1 cellular context compared by ENCODE assay signal in genomic region chr7:44796504-44797328, GRCh38.
TF ChIP-seq lines count a peak whose summit lies in the region.

Gene PPIA, plus strand, starts transcription at chr7:44796681. Its CDS starts 44 bp downstream, at chr7:44796725.

TF ChIP-seq in K562, 482 proteins besides CTCF, POLR2A, EP300 and RAD21 (continued from another document and continues in another):
- TF ChIP-seq, protein P1, sequence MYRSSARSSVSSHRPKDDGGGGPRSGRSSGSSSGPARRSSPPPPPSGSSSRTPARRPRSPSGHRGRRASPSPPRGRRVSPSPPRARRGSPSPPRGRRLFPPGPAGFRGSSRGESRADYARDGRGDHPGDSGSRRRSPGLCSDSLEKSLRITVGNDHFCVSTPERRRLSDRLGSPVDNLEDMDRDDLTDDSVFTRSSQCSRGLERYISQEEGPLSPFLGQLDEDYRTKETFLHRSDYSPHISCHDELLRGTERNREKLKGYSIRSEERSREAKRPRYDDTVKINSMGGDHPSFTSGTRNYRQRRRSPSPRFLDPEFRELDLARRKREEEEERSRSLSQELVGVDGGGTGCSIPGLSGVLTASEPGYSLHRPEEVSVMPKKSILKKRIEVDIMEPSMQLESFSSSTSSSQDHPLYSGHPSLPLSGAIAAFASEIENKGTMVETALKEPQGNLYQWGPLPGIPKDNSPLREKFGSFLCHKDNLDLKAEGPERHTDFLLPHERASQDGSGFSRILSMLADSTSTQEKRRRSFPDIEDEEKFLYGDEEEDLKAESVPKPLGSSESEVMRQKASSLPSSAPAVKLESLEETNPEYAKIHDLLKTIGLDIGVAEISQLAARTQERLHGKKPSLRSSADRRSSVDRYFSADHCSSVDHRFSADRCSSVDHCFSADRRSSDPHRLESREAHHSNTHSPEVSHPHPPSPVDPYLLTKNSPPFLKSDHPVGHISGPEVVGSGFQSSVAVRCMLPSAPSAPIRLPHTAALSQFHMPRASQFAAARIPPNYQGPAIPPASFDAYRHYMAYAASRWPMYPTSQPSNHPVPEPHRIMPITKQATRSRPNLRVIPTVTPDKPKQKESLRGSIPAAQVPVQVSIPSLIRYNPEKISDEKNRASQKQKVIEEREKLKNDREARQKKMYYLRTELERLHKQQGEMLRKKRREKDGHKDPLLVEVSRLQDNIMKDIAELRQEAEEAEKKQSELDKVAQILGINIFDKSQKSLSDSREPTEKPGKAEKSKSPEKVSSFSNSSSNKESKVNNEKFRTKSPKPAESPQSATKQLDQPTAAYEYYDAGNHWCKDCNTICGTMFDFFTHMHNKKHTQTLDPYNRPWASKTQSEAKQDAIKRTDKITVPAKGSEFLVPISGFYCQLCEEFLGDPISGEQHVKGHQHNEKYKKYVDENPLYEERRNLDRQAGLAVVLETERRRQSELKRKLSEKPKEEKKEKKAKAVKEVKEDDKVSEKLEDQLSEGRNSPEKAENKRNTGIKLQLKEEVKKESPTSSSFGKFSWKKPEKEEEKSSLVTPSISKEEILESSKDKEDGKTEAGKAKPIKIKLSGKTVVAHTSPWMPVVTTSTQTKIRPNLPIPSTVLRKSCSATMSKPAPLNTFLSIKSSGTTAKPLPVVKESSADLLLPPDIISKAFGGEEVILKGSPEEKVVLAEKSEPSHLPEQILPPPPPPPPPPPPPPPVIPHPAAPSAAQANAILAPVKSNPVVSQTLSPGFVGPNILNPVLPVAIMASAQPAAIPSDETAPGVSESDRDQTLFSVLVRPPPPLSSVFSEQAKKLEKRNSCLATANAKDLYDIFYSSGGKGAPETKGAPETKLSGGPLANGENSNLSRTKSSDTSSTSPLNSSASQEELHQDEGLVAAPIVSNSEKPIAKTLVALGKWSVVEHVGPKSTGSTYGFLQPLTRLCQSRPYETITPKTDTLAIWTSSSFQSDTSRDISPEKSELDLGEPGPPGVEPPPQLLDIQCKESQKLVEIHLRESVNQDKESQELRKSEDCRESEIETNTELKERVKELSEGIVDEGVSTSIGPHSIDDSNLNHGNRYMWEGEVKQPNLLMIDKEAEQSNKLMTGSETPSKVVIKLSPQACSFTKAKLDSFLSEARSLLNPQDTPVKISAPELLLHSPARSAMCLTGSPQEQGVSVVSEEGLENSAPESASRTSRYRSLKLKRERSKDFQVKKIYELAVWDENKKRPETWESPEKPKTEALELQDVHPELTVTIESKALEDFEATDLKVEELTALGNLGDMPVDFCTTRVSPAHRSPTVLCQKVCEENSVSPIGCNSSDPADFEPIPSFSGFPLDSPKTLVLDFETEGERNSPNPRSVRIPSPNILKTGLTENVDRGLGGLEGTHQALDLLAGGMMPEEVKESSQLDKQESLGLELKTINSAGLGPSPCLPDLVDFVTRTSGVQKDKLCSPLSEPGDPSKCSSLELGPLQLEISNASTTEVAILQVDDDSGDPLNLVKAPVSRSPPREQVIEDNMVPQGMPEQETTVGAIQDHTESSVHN (IDR thresholded peaks at IDR 0.05; ENCODE audit: borderline replicate concordance in 1 of 2, low read depth in 1 of 2), result no peak
- no peak; the same call in 1 of the 2 replicates for TF ChIP-seq ZNF134 (CRISPR knock-in tag; conservative IDR thresholded peaks at IDR 0.05)
- TF ChIP-seq KLF1 (tag; IDR thresholded peaks at IDR 0.05), result peak; percentile 97
- TF ChIP-seq ETS1 (conservative IDR thresholded peaks at IDR 0.05; ENCODE audit: control insufficient read depth, low read depth, low read length), result 0 out of 2 replicates have a peak, but pooled peaks have one; percentile 76
- peak; percentile 71; the same call in 1 of the 2 replicates for TF ChIP-seq ZBTB9 (CRISPR knock-in tag; IDR thresholded peaks at IDR 0.05)
- peak; percentile 88 for TF ChIP-seq ASH1L (IDR thresholded peaks at IDR 0.05; ENCODE audit: borderline replicate concordance, low read depth, partially characterized antibody)
- TF ChIP-seq MITF (IDR thresholded peaks at IDR 0.05), result no peak; the same call in 1 of the 2 replicates
- TF ChIP-seq GATAD2B (IDR thresholded peaks at IDR 0.05; ENCODE audit: borderline replicate concordance), result peak; percentile 42; the same call in 1 of the 2 replicates
- TF ChIP-seq, protein P2, sequence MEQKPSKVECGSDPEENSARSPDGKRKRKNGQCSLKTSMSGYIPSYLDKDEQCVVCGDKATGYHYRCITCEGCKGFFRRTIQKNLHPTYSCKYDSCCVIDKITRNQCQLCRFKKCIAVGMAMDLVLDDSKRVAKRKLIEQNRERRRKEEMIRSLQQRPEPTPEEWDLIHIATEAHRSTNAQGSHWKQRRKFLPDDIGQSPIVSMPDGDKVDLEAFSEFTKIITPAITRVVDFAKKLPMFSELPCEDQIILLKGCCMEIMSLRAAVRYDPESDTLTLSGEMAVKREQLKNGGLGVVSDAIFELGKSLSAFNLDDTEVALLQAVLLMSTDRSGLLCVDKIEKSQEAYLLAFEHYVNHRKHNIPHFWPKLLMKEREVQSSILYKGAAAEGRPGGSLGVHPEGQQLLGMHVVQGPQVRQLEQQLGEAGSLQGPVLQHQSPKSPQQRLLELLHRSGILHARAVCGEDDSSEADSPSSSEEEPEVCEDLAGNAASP (IDR thresholded peaks at IDR 0.05), result no peak
- no peak for TF ChIP-seq TOE1 (IDR thresholded peaks at IDR 0.05; ENCODE audit: borderline replicate concordance)
- peak; percentile 91; the same call in 1 of the 2 replicates for TF ChIP-seq TOE1 (CRISPR knock-in tag; IDR thresholded peaks at IDR 0.05; ENCODE audit: borderline replicate concordance, low read depth)
- TF ChIP-seq ZNF282 (CRISPR knock-in tag; IDR thresholded peaks at IDR 0.05), result no peak; the same call in 1 of the 2 replicates
- TF ChIP-seq, protein P3, sequence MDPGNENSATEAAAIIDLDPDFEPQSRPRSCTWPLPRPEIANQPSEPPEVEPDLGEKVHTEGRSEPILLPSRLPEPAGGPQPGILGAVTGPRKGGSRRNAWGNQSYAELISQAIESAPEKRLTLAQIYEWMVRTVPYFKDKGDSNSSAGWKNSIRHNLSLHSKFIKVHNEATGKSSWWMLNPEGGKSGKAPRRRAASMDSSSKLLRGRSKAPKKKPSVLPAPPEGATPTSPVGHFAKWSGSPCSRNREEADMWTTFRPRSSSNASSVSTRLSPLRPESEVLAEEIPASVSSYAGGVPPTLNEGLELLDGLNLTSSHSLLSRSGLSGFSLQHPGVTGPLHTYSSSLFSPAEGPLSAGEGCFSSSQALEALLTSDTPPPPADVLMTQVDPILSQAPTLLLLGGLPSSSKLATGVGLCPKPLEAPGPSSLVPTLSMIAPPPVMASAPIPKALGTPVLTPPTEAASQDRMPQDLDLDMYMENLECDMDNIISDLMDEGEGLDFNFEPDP (CRISPR knock-in tag; IDR thresholded peaks at IDR 0.05), result peak; percentile 56; the same call in 1 of the 2 replicates
- TF ChIP-seq, protein P4, sequence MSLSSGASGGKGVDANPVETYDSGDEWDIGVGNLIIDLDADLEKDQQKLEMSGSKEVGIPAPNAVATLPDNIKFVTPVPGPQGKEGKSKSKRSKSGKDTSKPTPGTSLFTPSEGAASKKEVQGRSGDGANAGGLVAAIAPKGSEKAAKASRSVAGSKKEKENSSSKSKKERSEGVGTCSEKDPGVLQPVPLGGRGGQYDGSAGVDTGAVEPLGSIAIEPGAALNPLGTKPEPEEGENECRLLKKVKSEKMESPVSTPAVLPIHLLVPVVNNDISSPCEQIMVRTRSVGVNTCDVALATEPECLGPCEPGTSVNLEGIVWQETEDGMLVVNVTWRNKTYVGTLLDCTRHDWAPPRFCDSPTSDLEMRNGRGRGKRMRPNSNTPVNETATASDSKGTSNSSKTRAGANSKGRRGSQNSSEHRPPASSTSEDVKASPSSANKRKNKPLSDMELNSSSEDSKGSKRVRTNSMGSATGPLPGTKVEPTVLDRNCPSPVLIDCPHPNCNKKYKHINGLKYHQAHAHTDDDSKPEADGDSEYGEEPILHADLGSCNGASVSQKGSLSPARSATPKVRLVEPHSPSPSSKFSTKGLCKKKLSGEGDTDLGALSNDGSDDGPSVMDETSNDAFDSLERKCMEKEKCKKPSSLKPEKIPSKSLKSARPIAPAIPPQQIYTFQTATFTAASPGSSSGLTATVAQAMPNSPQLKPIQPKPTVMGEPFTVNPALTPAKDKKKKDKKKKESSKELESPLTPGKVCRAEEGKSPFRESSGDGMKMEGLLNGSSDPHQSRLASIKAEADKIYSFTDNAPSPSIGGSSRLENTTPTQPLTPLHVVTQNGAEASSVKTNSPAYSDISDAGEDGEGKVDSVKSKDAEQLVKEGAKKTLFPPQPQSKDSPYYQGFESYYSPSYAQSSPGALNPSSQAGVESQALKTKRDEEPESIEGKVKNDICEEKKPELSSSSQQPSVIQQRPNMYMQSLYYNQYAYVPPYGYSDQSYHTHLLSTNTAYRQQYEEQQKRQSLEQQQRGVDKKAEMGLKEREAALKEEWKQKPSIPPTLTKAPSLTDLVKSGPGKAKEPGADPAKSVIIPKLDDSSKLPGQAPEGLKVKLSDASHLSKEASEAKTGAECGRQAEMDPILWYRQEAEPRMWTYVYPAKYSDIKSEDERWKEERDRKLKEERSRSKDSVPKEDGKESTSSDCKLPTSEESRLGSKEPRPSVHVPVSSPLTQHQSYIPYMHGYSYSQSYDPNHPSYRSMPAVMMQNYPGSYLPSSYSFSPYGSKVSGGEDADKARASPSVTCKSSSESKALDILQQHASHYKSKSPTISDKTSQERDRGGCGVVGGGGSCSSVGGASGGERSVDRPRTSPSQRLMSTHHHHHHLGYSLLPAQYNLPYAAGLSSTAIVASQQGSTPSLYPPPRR (CRISPR knock-in tag; IDR thresholded peaks at IDR 0.05; ENCODE audit: borderline replicate concordance), result no peak
- TF ChIP-seq, protein P5, sequence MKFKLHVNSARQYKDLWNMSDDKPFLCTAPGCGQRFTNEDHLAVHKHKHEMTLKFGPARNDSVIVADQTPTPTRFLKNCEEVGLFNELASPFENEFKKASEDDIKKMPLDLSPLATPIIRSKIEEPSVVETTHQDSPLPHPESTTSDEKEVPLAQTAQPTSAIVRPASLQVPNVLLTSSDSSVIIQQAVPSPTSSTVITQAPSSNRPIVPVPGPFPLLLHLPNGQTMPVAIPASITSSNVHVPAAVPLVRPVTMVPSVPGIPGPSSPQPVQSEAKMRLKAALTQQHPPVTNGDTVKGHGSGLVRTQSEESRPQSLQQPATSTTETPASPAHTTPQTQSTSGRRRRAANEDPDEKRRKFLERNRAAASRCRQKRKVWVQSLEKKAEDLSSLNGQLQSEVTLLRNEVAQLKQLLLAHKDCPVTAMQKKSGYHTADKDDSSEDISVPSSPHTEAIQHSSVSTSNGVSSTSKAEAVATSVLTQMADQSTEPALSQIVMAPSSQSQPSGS (CRISPR knock-in tag; IDR thresholded peaks at IDR 0.05), result peak; percentile 33; the same call in 1 of the 2 replicates
